ENCODE assay signal across 8 cellular contexts in genomic region chr16:85172465-85173071, GRCh38.
DNase-seq lines count a peak whose midpoint lies in the region; ATAC-seq and TF ChIP-seq lines count a peak whose summit lies in the region.

No MANE protein-coding gene starts in this region.

- peak overlapping the region; percentile 15 for H3K4me3 Mint-ChIP-seq in natural killer cell
- H3K4me3 Mint-ChIP-seq in natural killer cell treated with Interleukin-12 subunit alpha and Interleukin-12 subunit beta and Interleukin-15 and Interleukin-18, amount 100 ng/mL, for 72 hours = no peak overlapping the region

- ATAC-seq in natural killer cell = no peak
- ATAC-seq in natural killer cell treated with Interleukin-12 subunit alpha and Interleukin-12 subunit beta and Interleukin-15 and Interleukin-18, amount 100 ng/mL, for 72 hours = no peak

- no peaks in the 10 kb centered on the region for H3K9me3 Mint-ChIP-seq in natural killer cell
- H3K9me3 Mint-ChIP-seq in natural killer cell treated with Interleukin-12 subunit alpha and Interleukin-12 subunit beta and Interleukin-15 and Interleukin-18, amount 100 ng/mL, for 72 hours = no peaks in the 10 kb centered on the region

- H3K27me3 ChIP-seq in sigmoid colon = no peaks in the 10 kb centered on the region

- intact Hi-C loops in natural killer cell (cut with micrococcal nuclease) (no loop called here), sigmoid colon (cut with DNase I) (no loop called here)

- peak overlapping the region; percentile 20 to 68 (median 64) for H3K27ac ChIP-seq in sigmoid colon

- peak overlapping the region; percentile 70 for H3K4me3 ChIP-seq in fibroblast of villous mesenchyme (ENCODE audit: low read depth, low read length)
- peak overlapping the region in 3 of 4 donors; percentile 30 to 66 (median 64) for H3K4me3 ChIP-seq in sigmoid colon

- WGBS in sigmoid colon, 2 donors = 29 to 41% methylated on average over 26 of the region's 26 CpGs

- no peak overlapping the region for H3K27ac Mint-ChIP-seq in natural killer cell
- no peak overlapping the region for H3K27ac Mint-ChIP-seq in natural killer cell treated with Interleukin-12 subunit alpha and Interleukin-12 subunit beta and Interleukin-15 and Interleukin-18, amount 100 ng/mL, for 72 hours

- DNase-seq in natural killer cell (no peak), SHP77 treated with DMSO at 0.1 percent for 48 hours (lab: John Stamatoyannopoulos, UW) (peak; percentile 78), fibroblast of villous mesenchyme (ENCODE audit: low read depth) (peak; percentile 63), sigmoid colon (no peak), NCI-H2227 treated with DMSO at 0.1 percent for 48 hours (lab: John Stamatoyannopoulos, UW) (no peak), NOMO-1 treated with dmso at 0.1 percent for 144 hours (lab: John Stamatoyannopoulos, UW; ENCODE audit: unreplicated experiment) (no peak), NCI-H226 (no peak)
- no peak for DNase-seq in natural killer cell treated with Interleukin-12 subunit alpha and Interleukin-12 subunit beta and Interleukin-15 and Interleukin-18, amount 100 ng/mL, for 72 hours (ENCODE audit: low spot score)

- peaks cover 0 to 7% of the 10 kb centered on the region in 2 donors for H3K4me1 Mint-ChIP-seq in natural killer cell
- peaks cover 0 to 2% of the 10 kb centered on the region in 2 donors for H3K4me1 Mint-ChIP-seq in natural killer cell treated with Interleukin-12 subunit alpha and Interleukin-12 subunit beta and Interleukin-15 and Interleukin-18, amount 100 ng/mL, for 72 hours (ENCODE audit: low read depth in 2 of 2)

- peaks cover 0 to 89% (median 83%) of the 10 kb centered on the region in 4 donors for H3K4me1 ChIP-seq in sigmoid colon

- TF ChIP-seq EP300 in sigmoid colon (IDR thresholded peaks at IDR 0.05) = no peak

- no peaks in the 10 kb centered on the region for H3K36me3 Mint-ChIP-seq in natural killer cell
- no peaks in the 10 kb centered on the region for H3K36me3 Mint-ChIP-seq in natural killer cell treated with Interleukin-12 subunit alpha and Interleukin-12 subunit beta and Interleukin-15 and Interleukin-18, amount 100 ng/mL, for 72 hours

- no peaks in the 10 kb centered on the region for H3K36me3 ChIP-seq in sigmoid colon

- no peaks in the 10 kb centered on the region for H3K9me3 ChIP-seq in sigmoid colon

- H3K27me3 Mint-ChIP-seq in natural killer cell (ENCODE audit: low read depth in 2 of 2) = peaks cover 50 to 60% of the 10 kb centered on the region in 2 donors
- peaks cover 34 to 44% of the 10 kb centered on the region in 2 donors for H3K27me3 Mint-ChIP-seq in natural killer cell treated with Interleukin-12 subunit alpha and Interleukin-12 subunit beta and Interleukin-15 and Interleukin-18, amount 100 ng/mL, for 72 hours

- TF ChIP-seq CTCF in natural killer cell (IDR thresholded peaks at IDR 0.05) (no peak), fibroblast of villous mesenchyme (IDR thresholded peaks at IDR 0.05; ENCODE audit: insufficient read depth, low read depth, low read length) (peak; percentile 26), sigmoid colon (IDR thresholded peaks at IDR 0.05) (peak in 2 of 4 experiments; percentile 16 to 39)

- no peak for TF ChIP-seq POLR2A in sigmoid colon (IDR thresholded peaks at IDR 0.05)

Comparison
In these comparisons a context has a peak if more than half of its experiments do, and no peak if none do; other contexts are left out.
1. DNase-seq: peak in SHP77 treated with DMSO at 0.1 percent for 48 hours (single experiment) and fibroblast of villous mesenchyme (single experiment); none in natural killer cell (single experiment), natural killer cell treated with Interleukin-12 subunit alpha and Interleukin-12 subunit beta and Interleukin-15 and Interleukin-18, amount 100 ng/mL, for 72 hours (single experiment), sigmoid colon (single experiment), NCI-H2227 treated with DMSO at 0.1 percent for 48 hours (single experiment), NOMO-1 treated with dmso at 0.1 percent for 144 hours (single experiment) and NCI-H226 (single experiment).